1 cellular context compared by ENCODE assay signal in genomic region chr19:47323872-47324271, GRCh38.
TF ChIP-seq lines count a peak whose summit lies in the region.

No MANE protein-coding gene starts in this region.

TF ChIP-seq in IMR-90, 13 proteins besides CTCF, POLR2A, EP300 and RAD21:
- TF ChIP-seq CEBPB (IDR thresholded peaks at IDR 0.05; ENCODE audit: low read depth, low read length): no peak
